ENCODE assay signal across 1 cellular context in the genomic region with DNA sequence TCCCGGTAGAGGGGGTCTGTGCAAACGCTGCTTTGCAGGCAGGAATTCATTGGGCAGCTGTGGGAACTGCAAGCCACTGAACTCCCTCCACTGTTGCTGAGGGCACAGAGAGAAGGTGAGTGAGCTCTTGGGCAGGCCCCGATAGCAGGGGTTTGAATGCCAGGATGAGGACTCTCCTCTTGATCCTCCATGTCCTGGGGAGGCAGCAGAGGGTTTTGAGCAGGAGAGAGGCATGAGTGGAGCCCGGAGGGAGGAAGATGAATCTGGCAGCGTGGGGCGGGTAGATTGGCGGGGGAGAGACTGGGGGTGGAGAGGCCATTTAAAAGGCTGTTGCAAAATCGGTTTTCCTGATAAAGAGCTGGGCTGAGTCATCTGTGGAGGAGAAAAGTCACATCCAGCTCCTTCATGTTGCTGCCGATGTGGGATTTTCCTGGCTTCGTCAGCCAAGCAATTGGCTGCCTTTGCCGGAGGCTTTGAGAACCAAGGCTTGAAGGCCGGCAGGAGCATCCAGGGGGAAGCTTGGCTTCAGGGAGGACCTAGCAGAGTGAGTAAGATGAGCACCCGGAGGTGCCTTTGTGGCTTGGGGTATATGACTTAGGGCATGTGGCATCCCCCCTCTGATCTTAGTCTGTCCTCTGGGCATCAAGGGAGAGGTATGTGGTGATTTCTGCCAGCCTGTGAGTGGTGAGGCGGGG.
TF ChIP-seq lines count a peak whose summit lies in the region.

A gene with protein sequence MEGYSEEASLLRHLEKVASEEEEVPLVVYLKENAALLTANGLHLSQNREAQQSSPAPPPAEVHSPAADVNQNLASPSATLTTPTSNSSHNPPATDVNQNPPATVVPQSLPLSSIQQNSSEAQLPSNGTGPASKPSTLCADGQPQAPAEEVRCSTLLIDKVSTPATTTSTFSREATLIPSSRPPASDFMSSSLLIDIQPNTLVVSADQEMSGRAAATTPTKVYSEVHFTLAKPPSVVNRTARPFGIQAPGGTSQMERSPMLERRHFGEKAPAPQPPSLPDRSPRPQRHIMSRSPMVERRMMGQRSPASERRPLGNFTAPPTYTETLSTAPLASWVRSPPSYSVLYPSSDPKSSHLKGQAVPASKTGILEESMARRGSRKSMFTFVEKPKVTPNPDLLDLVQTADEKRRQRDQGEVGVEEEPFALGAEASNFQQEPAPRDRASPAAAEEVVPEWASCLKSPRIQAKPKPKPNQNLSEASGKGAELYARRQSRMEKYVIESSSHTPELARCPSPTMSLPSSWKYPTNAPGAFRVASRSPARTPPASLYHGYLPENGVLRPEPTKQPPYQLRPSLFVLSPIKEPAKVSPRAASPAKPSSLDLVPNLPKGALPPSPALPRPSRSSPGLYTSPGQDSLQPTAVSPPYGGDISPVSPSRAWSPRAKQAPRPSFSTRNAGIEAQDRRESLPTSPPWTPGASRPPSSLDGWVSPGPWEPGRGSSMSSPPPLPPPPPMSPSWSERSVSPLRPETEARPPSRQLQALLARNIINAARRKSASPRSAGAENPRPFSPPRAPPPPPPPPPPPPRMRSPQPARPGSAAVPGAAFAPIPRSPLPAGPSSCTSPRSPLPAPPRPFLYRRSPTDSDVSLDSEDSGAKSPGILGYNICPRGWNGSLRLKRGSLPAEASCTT (plus strand): TSS at position 350 of the 695 bp plus-strand sequence. CDS start 7,616 bp downstream, outside the sequence.

TF ChIP-seq in WTC11, 78 proteins besides CTCF, POLR2A, EP300 and RAD21 (continued from another document):
- TF ChIP-seq, protein P1, sequence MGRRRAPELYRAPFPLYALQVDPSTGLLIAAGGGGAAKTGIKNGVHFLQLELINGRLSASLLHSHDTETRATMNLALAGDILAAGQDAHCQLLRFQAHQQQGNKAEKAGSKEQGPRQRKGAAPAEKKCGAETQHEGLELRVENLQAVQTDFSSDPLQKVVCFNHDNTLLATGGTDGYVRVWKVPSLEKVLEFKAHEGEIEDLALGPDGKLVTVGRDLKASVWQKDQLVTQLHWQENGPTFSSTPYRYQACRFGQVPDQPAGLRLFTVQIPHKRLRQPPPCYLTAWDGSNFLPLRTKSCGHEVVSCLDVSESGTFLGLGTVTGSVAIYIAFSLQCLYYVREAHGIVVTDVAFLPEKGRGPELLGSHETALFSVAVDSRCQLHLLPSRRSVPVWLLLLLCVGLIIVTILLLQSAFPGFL (CRISPR knock-in tag; IDR thresholded peaks at IDR 0.05; ENCODE audit: borderline replicate concordance), result no peak
